ENCODE assay signal across 1 cellular context in the genomic region with DNA sequence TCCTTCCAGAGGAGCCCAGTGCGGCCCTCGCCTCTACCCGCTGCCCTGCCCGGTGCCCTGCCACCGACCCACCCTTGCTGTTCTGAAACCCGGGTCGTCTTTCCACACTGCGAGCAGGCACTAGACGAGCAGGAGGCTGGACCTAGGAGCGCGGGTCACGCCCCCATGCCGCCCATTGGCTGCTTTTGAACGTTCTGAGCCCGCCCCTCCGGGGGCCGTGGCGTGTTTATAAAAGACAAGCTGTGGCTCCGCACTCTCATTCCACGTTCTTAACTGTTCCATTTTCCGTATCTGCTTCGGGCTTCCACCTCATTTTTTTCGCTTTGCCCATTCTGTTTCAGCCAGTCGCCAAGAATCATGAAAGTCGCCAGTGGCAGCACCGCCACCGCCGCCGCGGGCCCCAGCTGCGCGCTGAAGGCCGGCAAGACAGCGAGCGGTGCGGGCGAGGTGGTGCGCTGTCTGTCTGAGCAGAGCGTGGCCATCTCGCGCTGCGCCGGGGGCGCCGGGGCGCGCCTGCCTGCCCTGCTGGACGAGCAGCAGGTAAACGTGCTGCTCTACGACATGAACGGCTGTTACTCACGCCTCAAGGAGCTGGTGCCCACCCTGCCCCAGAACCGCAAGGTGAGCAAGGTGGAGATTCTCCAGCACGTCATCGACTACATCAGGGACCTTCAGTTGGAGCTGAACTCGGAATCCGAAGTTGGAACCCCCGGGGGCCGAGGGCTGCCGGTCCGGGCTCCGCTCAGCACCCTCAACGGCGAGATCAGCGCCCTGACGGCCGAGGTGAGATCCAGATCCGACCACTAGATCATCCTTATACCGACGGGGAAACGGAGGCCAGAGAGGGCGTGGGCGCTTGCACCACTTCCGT.
TF ChIP-seq lines count a peak whose summit lies in the region.

A gene with protein sequence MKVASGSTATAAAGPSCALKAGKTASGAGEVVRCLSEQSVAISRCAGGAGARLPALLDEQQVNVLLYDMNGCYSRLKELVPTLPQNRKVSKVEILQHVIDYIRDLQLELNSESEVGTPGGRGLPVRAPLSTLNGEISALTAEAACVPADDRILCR (plus strand): TSS at position 259 of the 871 bp plus-strand sequence. CDS start 99 bp downstream, at position 358.

TF ChIP-seq in H1, 55 proteins besides CTCF, POLR2A, EP300 and RAD21:
- TF ChIP-seq KDM4A (IDR thresholded peaks at IDR 0.05; ENCODE audit: low read depth, low read length, severe bottlenecking): peak; percentile 52
- TF ChIP-seq, protein P1, sequence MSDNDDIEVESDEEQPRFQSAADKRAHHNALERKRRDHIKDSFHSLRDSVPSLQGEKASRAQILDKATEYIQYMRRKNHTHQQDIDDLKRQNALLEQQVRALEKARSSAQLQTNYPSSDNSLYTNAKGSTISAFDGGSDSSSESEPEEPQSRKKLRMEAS (IDR thresholded peaks at IDR 0.05): no peak; the same call in none of the 2 replicates
- peak; percentile 97 for TF ChIP-seq TAF7 (optimal IDR thresholded peaks at IDR 0.05; ENCODE audit: borderline replicate concordance, low read depth, low read length)
- TF ChIP-seq CBX8 (IDR thresholded peaks at IDR 0.05; ENCODE audit: borderline replicate concordance, low read depth, low read length): no peak
- peak; percentile 90 for TF ChIP-seq PHF8 (conservative IDR thresholded peaks at IDR 0.05; ENCODE audit: low read depth, low read length)
- peak; percentile 47 for TF ChIP-seq ASH2L (IDR thresholded peaks at IDR 0.05; ENCODE audit: low read length)
- TF ChIP-seq BACH1 (IDR thresholded peaks at IDR 0.05; ENCODE audit: low read length): peak; percentile 62; the same call in 1 of the 2 replicates
- TF ChIP-seq, protein P2, sequence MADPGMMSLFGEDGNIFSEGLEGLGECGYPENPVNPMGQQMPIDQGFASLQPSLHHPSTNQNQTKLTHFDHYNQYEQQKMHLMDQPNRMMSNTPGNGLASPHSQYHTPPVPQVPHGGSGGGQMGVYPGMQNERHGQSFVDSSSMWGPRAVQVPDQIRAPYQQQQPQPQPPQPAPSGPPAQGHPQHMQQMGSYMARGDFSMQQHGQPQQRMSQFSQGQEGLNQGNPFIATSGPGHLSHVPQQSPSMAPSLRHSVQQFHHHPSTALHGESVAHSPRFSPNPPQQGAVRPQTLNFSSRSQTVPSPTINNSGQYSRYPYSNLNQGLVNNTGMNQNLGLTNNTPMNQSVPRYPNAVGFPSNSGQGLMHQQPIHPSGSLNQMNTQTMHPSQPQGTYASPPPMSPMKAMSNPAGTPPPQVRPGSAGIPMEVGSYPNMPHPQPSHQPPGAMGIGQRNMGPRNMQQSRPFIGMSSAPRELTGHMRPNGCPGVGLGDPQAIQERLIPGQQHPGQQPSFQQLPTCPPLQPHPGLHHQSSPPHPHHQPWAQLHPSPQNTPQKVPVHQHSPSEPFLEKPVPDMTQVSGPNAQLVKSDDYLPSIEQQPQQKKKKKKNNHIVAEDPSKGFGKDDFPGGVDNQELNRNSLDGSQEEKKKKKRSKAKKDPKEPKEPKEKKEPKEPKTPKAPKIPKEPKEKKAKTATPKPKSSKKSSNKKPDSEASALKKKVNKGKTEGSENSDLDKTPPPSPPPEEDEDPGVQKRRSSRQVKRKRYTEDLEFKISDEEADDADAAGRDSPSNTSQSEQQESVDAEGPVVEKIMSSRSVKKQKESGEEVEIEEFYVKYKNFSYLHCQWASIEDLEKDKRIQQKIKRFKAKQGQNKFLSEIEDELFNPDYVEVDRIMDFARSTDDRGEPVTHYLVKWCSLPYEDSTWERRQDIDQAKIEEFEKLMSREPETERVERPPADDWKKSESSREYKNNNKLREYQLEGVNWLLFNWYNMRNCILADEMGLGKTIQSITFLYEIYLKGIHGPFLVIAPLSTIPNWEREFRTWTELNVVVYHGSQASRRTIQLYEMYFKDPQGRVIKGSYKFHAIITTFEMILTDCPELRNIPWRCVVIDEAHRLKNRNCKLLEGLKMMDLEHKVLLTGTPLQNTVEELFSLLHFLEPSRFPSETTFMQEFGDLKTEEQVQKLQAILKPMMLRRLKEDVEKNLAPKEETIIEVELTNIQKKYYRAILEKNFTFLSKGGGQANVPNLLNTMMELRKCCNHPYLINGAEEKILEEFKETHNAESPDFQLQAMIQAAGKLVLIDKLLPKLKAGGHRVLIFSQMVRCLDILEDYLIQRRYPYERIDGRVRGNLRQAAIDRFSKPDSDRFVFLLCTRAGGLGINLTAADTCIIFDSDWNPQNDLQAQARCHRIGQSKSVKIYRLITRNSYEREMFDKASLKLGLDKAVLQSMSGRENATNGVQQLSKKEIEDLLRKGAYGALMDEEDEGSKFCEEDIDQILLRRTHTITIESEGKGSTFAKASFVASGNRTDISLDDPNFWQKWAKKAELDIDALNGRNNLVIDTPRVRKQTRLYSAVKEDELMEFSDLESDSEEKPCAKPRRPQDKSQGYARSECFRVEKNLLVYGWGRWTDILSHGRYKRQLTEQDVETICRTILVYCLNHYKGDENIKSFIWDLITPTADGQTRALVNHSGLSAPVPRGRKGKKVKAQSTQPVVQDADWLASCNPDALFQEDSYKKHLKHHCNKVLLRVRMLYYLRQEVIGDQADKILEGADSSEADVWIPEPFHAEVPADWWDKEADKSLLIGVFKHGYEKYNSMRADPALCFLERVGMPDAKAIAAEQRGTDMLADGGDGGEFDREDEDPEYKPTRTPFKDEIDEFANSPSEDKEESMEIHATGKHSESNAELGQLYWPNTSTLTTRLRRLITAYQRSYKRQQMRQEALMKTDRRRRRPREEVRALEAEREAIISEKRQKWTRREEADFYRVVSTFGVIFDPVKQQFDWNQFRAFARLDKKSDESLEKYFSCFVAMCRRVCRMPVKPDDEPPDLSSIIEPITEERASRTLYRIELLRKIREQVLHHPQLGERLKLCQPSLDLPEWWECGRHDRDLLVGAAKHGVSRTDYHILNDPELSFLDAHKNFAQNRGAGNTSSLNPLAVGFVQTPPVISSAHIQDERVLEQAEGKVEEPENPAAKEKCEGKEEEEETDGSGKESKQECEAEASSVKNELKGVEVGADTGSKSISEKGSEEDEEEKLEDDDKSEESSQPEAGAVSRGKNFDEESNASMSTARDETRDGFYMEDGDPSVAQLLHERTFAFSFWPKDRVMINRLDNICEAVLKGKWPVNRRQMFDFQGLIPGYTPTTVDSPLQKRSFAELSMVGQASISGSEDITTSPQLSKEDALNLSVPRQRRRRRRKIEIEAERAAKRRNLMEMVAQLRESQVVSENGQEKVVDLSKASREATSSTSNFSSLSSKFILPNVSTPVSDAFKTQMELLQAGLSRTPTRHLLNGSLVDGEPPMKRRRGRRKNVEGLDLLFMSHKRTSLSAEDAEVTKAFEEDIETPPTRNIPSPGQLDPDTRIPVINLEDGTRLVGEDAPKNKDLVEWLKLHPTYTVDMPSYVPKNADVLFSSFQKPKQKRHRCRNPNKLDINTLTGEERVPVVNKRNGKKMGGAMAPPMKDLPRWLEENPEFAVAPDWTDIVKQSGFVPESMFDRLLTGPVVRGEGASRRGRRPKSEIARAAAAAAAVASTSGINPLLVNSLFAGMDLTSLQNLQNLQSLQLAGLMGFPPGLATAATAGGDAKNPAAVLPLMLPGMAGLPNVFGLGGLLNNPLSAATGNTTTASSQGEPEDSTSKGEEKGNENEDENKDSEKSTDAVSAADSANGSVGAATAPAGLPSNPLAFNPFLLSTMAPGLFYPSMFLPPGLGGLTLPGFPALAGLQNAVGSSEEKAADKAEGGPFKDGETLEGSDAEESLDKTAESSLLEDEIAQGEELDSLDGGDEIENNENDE (IDR thresholded peaks at IDR 0.05; ENCODE audit: insufficient replicate concordance, low read length): no peak
- TF ChIP-seq NANOG (IDR thresholded peaks at IDR 0.05; ENCODE audit: insufficient read depth, low read depth, low read length, poor library complexity, severe bottlenecking): peak; percentile 89
- no peak for TF ChIP-seq SIX5 (IDR thresholded peaks at IDR 0.05; ENCODE audit: low read depth, low read length)
- peak; percentile 97 for TF ChIP-seq TBP (IDR thresholded peaks at IDR 0.05; ENCODE audit: low read depth, low read length)
- TF ChIP-seq, protein P3, sequence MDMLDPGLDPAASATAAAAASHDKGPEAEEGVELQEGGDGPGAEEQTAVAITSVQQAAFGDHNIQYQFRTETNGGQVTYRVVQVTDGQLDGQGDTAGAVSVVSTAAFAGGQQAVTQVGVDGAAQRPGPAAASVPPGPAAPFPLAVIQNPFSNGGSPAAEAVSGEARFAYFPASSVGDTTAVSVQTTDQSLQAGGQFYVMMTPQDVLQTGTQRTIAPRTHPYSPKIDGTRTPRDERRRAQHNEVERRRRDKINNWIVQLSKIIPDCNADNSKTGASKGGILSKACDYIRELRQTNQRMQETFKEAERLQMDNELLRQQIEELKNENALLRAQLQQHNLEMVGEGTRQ (IDR thresholded peaks at IDR 0.05; ENCODE audit: low read length): peak; percentile 25; the same call in 1 of the 2 replicates
- TF ChIP-seq RFX5 (IDR thresholded peaks at IDR 0.05; ENCODE audit: borderline replicate concordance, low read depth, low read length): no peak
- TF ChIP-seq POLR2AphosphoS5 (IDR thresholded peaks at IDR 0.05; ENCODE audit: low read depth, low read length): peak; percentile 97
- 0 out of 2 replicates have a peak, but pooled peaks have one; percentile 10 for TF ChIP-seq TCF12 (IDR thresholded peaks at IDR 0.05; ENCODE audit: low read depth, low read length)
- peak; percentile 91 for TF ChIP-seq SP1 (IDR thresholded peaks at IDR 0.05; ENCODE audit: low read depth, low read length)
- TF ChIP-seq SIN3A (conservative IDR thresholded peaks at IDR 0.05 in 1 of 2, IDR thresholded peaks at IDR 0.05 in 1 of 2; ENCODE audit: low read depth in 1 of 2, low read length in 2 of 2): peak; percentile 93 to 95; a peak in 3 of 4 replicates
- 0 out of 2 replicates have a peak, but pooled peaks have one; percentile 9 for TF ChIP-seq KDM1A (IDR thresholded peaks at IDR 0.05; ENCODE audit: borderline replicate concordance, low read length)
- TF ChIP-seq CEBPB (IDR thresholded peaks at IDR 0.05; ENCODE audit: low read depth, low read length): no peak
- TF ChIP-seq CHD2 (IDR thresholded peaks at IDR 0.05; ENCODE audit: low read length): peak; percentile 22
- 0 out of 2 replicates have a peak, but pooled peaks have one; percentile 24 for TF ChIP-seq CREB1 (IDR thresholded peaks at IDR 0.05)
- peak; percentile 90 for TF ChIP-seq GTF2F1 (IDR thresholded peaks at IDR 0.05; ENCODE audit: borderline replicate concordance, low read depth, low read length)
- TF ChIP-seq RBBP5 (IDR thresholded peaks at IDR 0.05; ENCODE audit: borderline replicate concordance, low read depth, low read length): peak; percentile 57
- TF ChIP-seq, protein P4, sequence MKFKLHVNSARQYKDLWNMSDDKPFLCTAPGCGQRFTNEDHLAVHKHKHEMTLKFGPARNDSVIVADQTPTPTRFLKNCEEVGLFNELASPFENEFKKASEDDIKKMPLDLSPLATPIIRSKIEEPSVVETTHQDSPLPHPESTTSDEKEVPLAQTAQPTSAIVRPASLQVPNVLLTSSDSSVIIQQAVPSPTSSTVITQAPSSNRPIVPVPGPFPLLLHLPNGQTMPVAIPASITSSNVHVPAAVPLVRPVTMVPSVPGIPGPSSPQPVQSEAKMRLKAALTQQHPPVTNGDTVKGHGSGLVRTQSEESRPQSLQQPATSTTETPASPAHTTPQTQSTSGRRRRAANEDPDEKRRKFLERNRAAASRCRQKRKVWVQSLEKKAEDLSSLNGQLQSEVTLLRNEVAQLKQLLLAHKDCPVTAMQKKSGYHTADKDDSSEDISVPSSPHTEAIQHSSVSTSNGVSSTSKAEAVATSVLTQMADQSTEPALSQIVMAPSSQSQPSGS (IDR thresholded peaks at IDR 0.05; ENCODE audit: low read length): no peak; the same call in 1 of the 2 replicates
- peak; percentile 91 for TF ChIP-seq TAF1 (IDR thresholded peaks at IDR 0.05; ENCODE audit: low read depth, low read length)
- TF ChIP-seq SP4 (IDR thresholded peaks at IDR 0.05; ENCODE audit: low read length): peak; percentile 54; the same call in 1 of the 2 replicates
- peak; percentile 67 to 84; a peak in 2 of 4 replicates for TF ChIP-seq HDAC2 (IDR thresholded peaks at IDR 0.05; ENCODE audit: borderline replicate concordance in 1 of 2, low read depth in 2 of 2, low read length in 2 of 2)
- TF ChIP-seq EZH2 (IDR thresholded peaks at IDR 0.05; ENCODE audit: low read depth, low read length, severe bottlenecking): no peak
